16 cellular contexts compared by ENCODE assay signal in genomic region chr17:15112881-15113617, GRCh38.
DNase-seq lines count a peak whose midpoint lies in the region; ATAC-seq and TF ChIP-seq lines count a peak whose summit lies in the region.
"Had no signal": no experiment of that assay in that cellular context is flagged by ENCODE, and none has a peak within 500 bp of the region (broad histone marks: within the 10 kb centered on the region; RNA-seq: fewer than 3 reads in every experiment).

No MANE protein-coding gene starts in this region.

- peaks cover 1 to 8% of the 10 kb centered on the region in 2 donors for H3K9me3 ChIP-seq in neuronal stem cell (replicated peaks in 1 of 2; ENCODE audit: control insufficient read depth in 2 of 2, insufficient read depth in 1 of 2, low read depth in 1 of 2, low read length in 2 of 2)
- H3K9me3 ChIP-seq: pancreas, tibial nerve had no signal

- no CpG with 5 or more reads among the region's 13 CpGs for WGBS in neuronal stem cell (ENCODE audit: extremely low coverage in 2 of 2, insufficient read length in 2 of 2, insufficient replicate concordance in 1 of 2), 2 donors

- no peak overlapping the region for H3K14ac ChIP-seq in neuronal stem cell (ENCODE audit: low read length)

- no peak overlapping the region for H3K18ac ChIP-seq in neuronal stem cell (ENCODE audit: low read length)

- H3K27me3 ChIP-seq in neuronal stem cell (ENCODE audit: control insufficient read depth in 3 of 3, insufficient read depth in 3 of 3, low read depth in 1 of 3, low read length in 3 of 3): peaks cover 0 to 4% (median 0%) of the 10 kb centered on the region in 3 experiments
- H3K27me3 ChIP-seq: pancreas, tibial nerve had no signal

- H3K4ac ChIP-seq in neuronal stem cell (ENCODE audit: low read length): no peak overlapping the region

- H4K8ac ChIP-seq in neuronal stem cell (ENCODE audit: low read depth, low read length): no peak overlapping the region

- no peak overlapping the region for H3K27ac ChIP-seq in neuronal stem cell (replicated peaks; ENCODE audit: low read length)
- H3K27ac ChIP-seq: pancreas, tibial nerve had no signal

- H3K4me3 ChIP-seq in foreskin fibroblast (ENCODE audit: low read depth in 1 of 2, low read length in 2 of 2) (no peak overlapping the region), neuronal stem cell (ENCODE audit: low read length in 2 of 2) (no peak overlapping the region)
- H3K4me3 ChIP-seq: pancreas, tibial nerve had no signal

- no peak overlapping the region for H3K23ac ChIP-seq in neuronal stem cell (ENCODE audit: low read depth, low read length, poor library complexity)

- peak; percentile 42 for DNase-seq in GM03348 (ENCODE audit: low spot score)
- DNase-seq in NCI-H69 (lab: John Stamatoyannopoulos, UW): peak; percentile 81
- DNase-seq in foreskin fibroblast: peak; percentile 46 to 69
- DNase-seq in neuronal stem cell (ENCODE audit: low spot score): no peak
- no peak for DNase-seq in activated CD4-positive, alpha-beta T cell treated with anti-CD3 and anti-CD28 coated beads, Interleukin-2, amount 50 U/mL, for 1 hour
- DNase-seq: activated CD8-positive, alpha-beta memory T cell treated with anti-CD3 and anti-CD28 coated beads, Interleukin-2, amount 10 ng/mL, durations not matched to agents 7 days and 5 days; activated effector memory CD4-positive, alpha-beta T cell treated with Interleukin-2 at 50 U/mL for 16 hours; DND-41; Kasumi-1; NCI-H1436; NCI-H226; pancreas had no signal

- no peak for TF ChIP-seq CTCF in foreskin fibroblast (IDR thresholded peaks at IDR 0.05; ENCODE audit: low read depth, low read length)

- H3K36me3 ChIP-seq in neuronal stem cell (replicated peaks in 1 of 2; ENCODE audit: control insufficient read depth in 2 of 2, insufficient read depth in 2 of 2, low read length in 2 of 2): no peaks in the 10 kb centered on the region
- H3K36me3 ChIP-seq: pancreas, tibial nerve had no signal

- H2AK5ac ChIP-seq in neuronal stem cell (ENCODE audit: low read depth, low read length): no peak overlapping the region

- H3K79me1 ChIP-seq in neuronal stem cell (ENCODE audit: low read depth, low read length): no peaks in the 10 kb centered on the region

- H3K9ac ChIP-seq in neuronal stem cell (ENCODE audit: low read depth, low read length, poor library complexity): no peak overlapping the region

- H2BK5ac ChIP-seq in neuronal stem cell (ENCODE audit: low read length): no peak overlapping the region

- no peak overlapping the region for H3K4me2 ChIP-seq in neuronal stem cell (ENCODE audit: insufficient read depth, low read length, poor library complexity, severe bottlenecking)

- H2BK12ac ChIP-seq in neuronal stem cell (ENCODE audit: low read length): no peak overlapping the region

- H2BK15ac ChIP-seq in neuronal stem cell (ENCODE audit: low read length): no peak overlapping the region

- H2AFZ ChIP-seq in neuronal stem cell (ENCODE audit: low read length): peak overlapping the region; percentile 71

- no peak overlapping the region for H4K91ac ChIP-seq in neuronal stem cell (ENCODE audit: low read depth, low read length, poor library complexity)

- H2BK120ac ChIP-seq in neuronal stem cell (ENCODE audit: low read depth, low read length): no peak overlapping the region

- H3K4me1 ChIP-seq in neuronal stem cell (ENCODE audit: control insufficient read depth in 2 of 2, insufficient read depth in 1 of 2, low read depth in 1 of 2, low read length in 2 of 2): peaks cover 1 to 6% of the 10 kb centered on the region in 2 donors
- H3K4me1 ChIP-seq: pancreas, tibial nerve had no signal

- ATAC-seq in HG03521 (IDR thresholded peaks at IDR 0.05; ENCODE audit: unreplicated experiment) (no peak), GM19397 (IDR thresholded peaks at IDR 0.05; ENCODE audit: unreplicated experiment) (no peak)
- ATAC-seq: activated CD4-positive, CD25-positive, alpha-beta regulatory T cell treated with anti-CD3 and anti-CD28 coated beads, Interleukin-2, amount 50 U/mL, for 24 hours; activated CD8-positive, alpha-beta memory T cell treated with anti-CD3 and anti-CD28 coated beads, Interleukin-2, amount 10 ng/mL, durations not matched to agents 7 days and 5 days had no signal

Comparison
In these comparisons a context has a peak if more than half of its experiments do, and no peak if none do; other contexts are left out.
1. DNase-seq: peak in GM03348 (single experiment), NCI-H69 (single experiment) and foreskin fibroblast (2 of 2); none in neuronal stem cell (single experiment) and activated CD4-positive, alpha-beta T cell treated with anti-CD3 and anti-CD28 coated beads, Interleukin-2, amount 50 U/mL, for 1 hour (single experiment).